ENCODE assay signal across 7 cellular contexts in genomic region chr2:44301111-44301510, GRCh38. TPM values are rescaled to one million over a fixed set of nuclear protein-coding genes. Genes with fewer than 3 reads are reported as not detected.
"Had no signal": no experiment of that assay in that cellular context is flagged by ENCODE, and none has a peak within 500 bp of the region (broad histone marks: within the 10 kb centered on the region; RNA-seq: fewer than 3 reads in every experiment).

No MANE protein-coding gene starts in this region.

- H2AFZ ChIP-seq: GM23248 had no signal

- H3K4me3 ChIP-seq: GM23248 had no signal

- H3K9ac ChIP-seq: GM23248 had no signal

- DNase-seq: GM23248, GOT3, H7, HCEC 1CT, KG1 had no signal

- H3K4me3 Mint-ChIP-seq: IgD-negative memory B cell had no signal

- H3K27me3 Mint-ChIP-seq: IgD-negative memory B cell had no signal

- H3K27ac ChIP-seq: GM23248 had no signal

- H3K27ac Mint-ChIP-seq: IgD-negative memory B cell had no signal

RNA-seq across cellular contexts. Expression of gene SLC3A1, which starts 25.8 kb away (rescaled TPM):
- total RNA-seq: GM23248, H7, HT1080 had no signal
